8 cellular contexts compared by ENCODE assay signal in genomic region chr11:134255162-134255561, GRCh38. TPM values are rescaled to one million over a fixed set of nuclear protein-coding genes. Genes with fewer than 3 reads are reported as not detected.
A peak's percentile ranks its signal among the peaks of the same experiment; 100 is the strongest.
DNase-seq lines count a peak whose midpoint lies in the region; ATAC-seq, FAIRE-seq and TF ChIP-seq lines count a peak whose summit lies in the region.
"Not testable (repeated sequence)": the region's sequence is repeated elsewhere in the genome, so short reads cannot be mapped to it uniquely, and the experiment has no call there.
"Had no signal": no experiment of that assay in that cellular context is flagged by ENCODE, and none has a peak within 500 bp of the region (broad histone marks: within the 10 kb centered on the region; RNA-seq: fewer than 3 reads in every experiment).

No MANE protein-coding gene starts in this region.

- H3K9me3 ChIP-seq in PC-9 (ENCODE audit: insufficient read depth, low read depth); K562 (replicated peaks; ENCODE audit: control insufficient read depth, insufficient read depth, low read depth, low read length): not testable (repeated sequence)

- peaks cover 46% of the 10 kb centered on the region for H3K36me3 Mint-ChIP-seq in GM23338 (ENCODE audit: low read depth)
- peaks cover 14% of the 10 kb centered on the region for H3K36me3 Mint-ChIP-seq in activated T-cell treated with anti-CD3 and anti-CD28 coated beads, Interleukin-2, amount 50 U/mL, for 4 hours (ENCODE audit: insufficient read depth)
- not testable (repeated sequence) for H3K36me3 Mint-ChIP-seq in activated naive CD4-positive, alpha-beta T cell treated with anti-CD3 and anti-CD28 coated beads, Interleukin-2, amount 50 U/mL, for 24 hours; progenitor cell of endocrine pancreas (ENCODE audit: insufficient read depth)
- peaks cover 7 to 19% (median 9%) of the 10 kb centered on the region in 3 donors for H3K36me3 Mint-ChIP-seq in immature natural killer cell

- not testable (repeated sequence) for H3K9me3 Mint-ChIP-seq in GM23338; activated T-cell treated with anti-CD3 and anti-CD28 coated beads, Interleukin-2, amount 50 U/mL, for 4 hours; activated naive CD4-positive, alpha-beta T cell treated with anti-CD3 and anti-CD28 coated beads, Interleukin-2, amount 50 U/mL, for 24 hours; immature natural killer cell; progenitor cell of endocrine pancreas (ENCODE audit: low read depth)

- POLR2A ChIA-PET in PC-9 (lab: Charles Lee; ENCODE audit: unreplicated experiment); K562 (lab: Yijun Ruan, JAX): not testable (repeated sequence)

- not testable (repeated sequence) for H3F3A ChIP-seq in GM23338 (replicated peaks; ENCODE audit: low read depth); PC-9 (ENCODE audit: insufficient read depth, low read depth)

- H3K4me3 ChIP-seq in GM23338, result peak overlapping the region; percentile 65; the same call in 1 of the 2 replicates
- not testable (repeated sequence) for H3K4me3 ChIP-seq in PC-9, K562

- CTCF ChIA-PET in PC-9 (lab: Charles Lee); K562 (lab: Yijun Ruan, JAX; ENCODE audit: low intra/inter-chr PET ratio): not testable (repeated sequence)

- intact Hi-C loops in PC-9 (cut with micrococcal nuclease; ENCODE audit: unreplicated experiment); K562 (cut with micrococcal nuclease): not testable (repeated sequence)

- FAIRE-seq in K562 (lab: Jason Lieb, UNC), result not testable (repeated sequence)

- TF ChIP-seq CTCF in GM23338 (conservative IDR thresholded peaks at IDR 0.05; ENCODE audit: low read depth in 2 of 2); PC-9 (conservative IDR thresholded peaks at IDR 0.05); K562 (IDR thresholded peaks at IDR 0.05 in 2 of 3, conservative IDR thresholded peaks at IDR 0.05 in 1 of 3; ENCODE audit: insufficient read depth in 2 of 3, low read depth in 1 of 3, low read length in 3 of 3); progenitor cell of endocrine pancreas (IDR thresholded peaks at IDR 0.05; ENCODE audit: unreplicated experiment): not testable (repeated sequence)

- H3K4me1 ChIP-seq in GM23338 (ENCODE audit: insufficient read depth) (peaks cover 24% of the 10 kb centered on the region), PC-9 (replicated peaks; ENCODE audit: insufficient read depth) (peaks cover 15% of the 10 kb centered on the region)
- not testable (repeated sequence) for H3K4me1 ChIP-seq in K562 (replicated peaks in 1 of 2; ENCODE audit: control insufficient read depth in 2 of 2, insufficient read depth in 2 of 2, low read length in 2 of 2)

- H3K27ac Mint-ChIP-seq in GM23338; activated naive CD4-positive, alpha-beta T cell treated with anti-CD3 and anti-CD28 coated beads, Interleukin-2, amount 50 U/mL, for 24 hours; immature natural killer cell; progenitor cell of endocrine pancreas: not testable (repeated sequence)

- not testable (repeated sequence) for H3K9me1 ChIP-seq in K562 (ENCODE audit: control insufficient read depth, insufficient read depth, low read length)

- not testable (repeated sequence) for DNase-seq in GM23338 (ENCODE audit: low spot score); PC-9; activated T-cell treated with anti-CD3 and anti-CD28 coated beads, Interleukin-2, amount 50 U/mL, for 4 hours; K562 (ENCODE audit: extremely low read depth in 1 of 4, low spot score in 3 of 4); immature natural killer cell; progenitor cell of endocrine pancreas (ENCODE audit: low spot score, unreplicated experiment)

- 87% methylated on average over 5 of the region's 5 CpGs for WGBS in K562 (ENCODE audit: insufficient coverage, low coverage, missing lambda C conversion rate)

- not testable (repeated sequence) for H3K9me2 ChIP-seq in GM23338 (ENCODE audit: insufficient read depth); PC-9 (ENCODE audit: insufficient read depth)

- H3K9ac ChIP-seq in K562 (ENCODE audit: insufficient read depth in 1 of 2, low read depth in 2 of 2, low read length in 2 of 2), result not testable (repeated sequence)

- peaks cover 29% of the 10 kb centered on the region for H3K36me3 ChIP-seq in GM23338 (ENCODE audit: insufficient read depth)
- H3K36me3 ChIP-seq in PC-9 (ENCODE audit: low read depth), result not testable (repeated sequence)
- H3K36me3 ChIP-seq in K562 (ENCODE audit: control insufficient read depth, insufficient read depth, low read length), result peaks cover 46% of the 10 kb centered on the region

- not testable (repeated sequence) for ATAC-seq in GM23338; activated T-cell treated with anti-CD3 and anti-CD28 coated beads, Interleukin-2, amount 50 U/mL, for 4 hours; K562

- TSS peak; percentile 21 for BruUV-seq in PC-9 (replicated peaks; lab: Mats Ljungman, UMichigan)
- TSS peak; percentile 55 for BruUV-seq in K562 (replicated peaks; lab: Mats Ljungman, UMichigan)

- not testable (repeated sequence) for H3K27me3 Mint-ChIP-seq in GM23338 (ENCODE audit: insufficient read depth, low read depth, poor library complexity); activated T-cell treated with anti-CD3 and anti-CD28 coated beads, Interleukin-2, amount 50 U/mL, for 4 hours (ENCODE audit: low read depth); activated naive CD4-positive, alpha-beta T cell treated with anti-CD3 and anti-CD28 coated beads, Interleukin-2, amount 50 U/mL, for 24 hours; immature natural killer cell (ENCODE audit: low read depth in 3 of 3); progenitor cell of endocrine pancreas

- not testable (repeated sequence) for H3K27ac ChIP-seq in GM23338 (ENCODE audit: low read depth); PC-9; K562 (ENCODE audit: extremely low read depth, low read depth, low read length)

- peaks cover 18% of the 10 kb centered on the region for H4K20me1 ChIP-seq in GM23338 (replicated peaks; ENCODE audit: insufficient read depth)
- H4K20me1 ChIP-seq in PC-9 (ENCODE audit: insufficient read depth); K562 (replicated peaks; ENCODE audit: control insufficient read depth, insufficient read depth, low read length): not testable (repeated sequence)

- TF ChIP-seq RAD21 in K562 (CRISPR knock-in tag; conservative IDR thresholded peaks at IDR 0.05 in 1 of 2, IDR thresholded peaks at IDR 0.05 in 1 of 2), result not testable (repeated sequence)

- H3K79me2 ChIP-seq in GM23338 (replicated peaks; ENCODE audit: insufficient read depth) (peaks cover 55% of the 10 kb centered on the region), PC-9 (ENCODE audit: low read depth) (peaks cover 18% of the 10 kb centered on the region), K562 (ENCODE audit: control insufficient read depth, insufficient read depth, low read length) (peaks cover 32% of the 10 kb centered on the region)

- not testable (repeated sequence) for H2AFZ ChIP-seq in GM23338; PC-9; K562 (ENCODE audit: low read depth, low read length)

- H3K4me1 Mint-ChIP-seq in GM23338 (peaks cover 26% of the 10 kb centered on the region), immature natural killer cell (peaks cover 23 to 43% of the 10 kb centered on the region in 2 donors), progenitor cell of endocrine pancreas (ENCODE audit: low read depth) (peaks cover 16% of the 10 kb centered on the region)
- H3K4me1 Mint-ChIP-seq in activated T-cell treated with anti-CD3 and anti-CD28 coated beads, Interleukin-2, amount 50 U/mL, for 4 hours (ENCODE audit: low read depth), result peaks cover 28% of the 10 kb centered on the region
- H3K4me1 Mint-ChIP-seq in activated naive CD4-positive, alpha-beta T cell treated with anti-CD3 and anti-CD28 coated beads, Interleukin-2, amount 50 U/mL, for 24 hours, result peaks cover 34% of the 10 kb centered on the region

- TF ChIP-seq POLR2A in K562 (conservative IDR thresholded peaks at IDR 0.05), result peak; percentile 67

- not testable (repeated sequence) for TF ChIP-seq EP300 in K562 (IDR thresholded peaks at IDR 0.05; ENCODE audit: low read length)

- peak overlapping the region; percentile 81 for H3K4me3 Mint-ChIP-seq in GM23338
- peak overlapping the region; percentile 73 for H3K4me3 Mint-ChIP-seq in activated T-cell treated with anti-CD3 and anti-CD28 coated beads, Interleukin-2, amount 50 U/mL, for 4 hours
- peak overlapping the region; percentile 98 for H3K4me3 Mint-ChIP-seq in activated naive CD4-positive, alpha-beta T cell treated with anti-CD3 and anti-CD28 coated beads, Interleukin-2, amount 50 U/mL, for 24 hours
- peak overlapping the region in 3 of 5 donors; percentile 29 to 96 (median 90) for H3K4me3 Mint-ChIP-seq in immature natural killer cell
- H3K4me3 Mint-ChIP-seq in progenitor cell of endocrine pancreas (ENCODE audit: low read depth), result peak overlapping the region; percentile 65

- in situ Hi-C loops in K562 (cut with MboI), result not testable (repeated sequence)

- not testable (repeated sequence) for H3K27me3 ChIP-seq in GM23338 (ENCODE audit: insufficient read depth); PC-9 (ENCODE audit: insufficient read depth, low read depth); K562 (ENCODE audit: control insufficient read depth in 2 of 2, insufficient read depth in 2 of 2, low read length in 2 of 2)

- H3K4me2 ChIP-seq in GM23338 (peak overlapping the region; percentile 94), PC-9 (peak overlapping the region; percentile 96; the same call in 1 of the 2 replicates)
- H3K4me2 ChIP-seq in K562 (ENCODE audit: insufficient read depth, low read length), result not testable (repeated sequence)

RNA-seq across cellular contexts. Expression of gene ACAD8, which starts 1.8 kb away (rescaled TPM):
- total RNA-seq in GM23338 (2014; rRNA removed; shearing (Covaris generic)), result 62.3 and 65.4 TPM in 2 replicates
- polyA plus RNA-seq in GM23338 (2016; fragmentation: Nextera tagmentation; extraction: Ambion mirVana), result 42.8 and 43.2 TPM in 2 replicates
- total RNA-seq in PC-9 (2021), result 16.1 and 17.2 TPM in 2 replicates
- 10 to 100 TPM; 18.2 to 19.0 (median 18.4) TPM for total RNA-seq in activated T-cell treated with anti-CD3 and anti-CD28 coated beads, Interleukin-2, amount 50 U/mL, for 4 hours
- total RNA-seq in K562 (2011; cell fraction: chromatin; rRNA removed; ENCODE audit: low replicate concordance), result 132 and 161 TPM in 2 replicates
- 66.5 and 78.0 TPM in 2 replicates for total RNA-seq in K562 (2011; cell fraction: nucleolus; rRNA removed)
- 105 and 118 TPM in 2 replicates for total RNA-seq in K562 (2011; cell fraction: nucleoplasm; rRNA removed)
- 17.7 and 22.5 TPM in 2 replicates for total RNA-seq in K562 (2014; rRNA removed)
- 19.6 and 20.1 TPM in 2 replicates for total RNA-seq in K562 (2014; rRNA removed; fragmentation: Illumina TruSeq; extraction: Trizol)
- 16.3 and 18.1 TPM in 2 replicates for total RNA-seq in K562 (2015; rRNA removed; fragmentation: Illumina TruSeq; extraction: Trizol)
- total RNA-seq in K562 (2021), result 20.2 and 23.5 TPM in 2 replicates
- polyA plus RNA-seq in K562 (2011; rRNA removed), result 21.1 and 31.6 TPM in 2 replicates
- 14.1 and 16.0 TPM in 2 replicates for polyA plus RNA-seq in K562 (2011; cell fraction: cytosol; rRNA removed)
- 118 and 168 TPM in 2 replicates for polyA plus RNA-seq in K562 (2011; cell fraction: nucleus; rRNA removed)
- polyA plus RNA-seq in K562 (2012), result 16.8 and 23.4 TPM in 2 replicates
- 17.8 and 20.7 TPM in 2 replicates for polyA plus RNA-seq in K562 (2014; fragmentation: Illumina TruSeq; extraction: Trizol)
- 10 to 100 TPM in 1 of 2 experiments, 1 to 10 TPM in 1; 6.5 to 11.5 TPM for polyA plus RNA-seq in K562 (2014; fragmentation: Nextera tagmentation; extraction: Ambion mirVana)
- 34.0 and 34.1 TPM in 2 replicates for polyA plus RNA-seq in K562 (2014; rRNA removed)
- polyA minus RNA-seq in K562 (2011; rRNA and poly(A)+ RNA removed), result 14.4 and 24.6 TPM in 2 replicates
- 5.9 and 9.4 TPM in 2 replicates for polyA minus RNA-seq in K562 (2011; cell fraction: cytosol; rRNA and poly(A)+ RNA removed)
- 38.9 and 43.2 TPM in 2 replicates for polyA minus RNA-seq in K562 (2011; cell fraction: nucleus; rRNA and poly(A)+ RNA removed)
- polyA plus RNA-seq in immature natural killer cell, result 10 to 100 TPM; 16.3 to 34.4 (median 22.7) TPM
- 35.9 and 37.6 TPM in 2 replicates for total RNA-seq in progenitor cell of endocrine pancreas

RNA-seq across cellular contexts. Expression of gene THYN1, which starts 2.0 kb away (rescaled TPM):
- 91.0 and 116 TPM in 2 replicates for total RNA-seq in GM23338 (2014; rRNA removed; shearing (Covaris generic))
- polyA plus RNA-seq in GM23338 (2016; fragmentation: Nextera tagmentation; extraction: Ambion mirVana), result 183 and 216 TPM in 2 replicates
- 29.8 and 41.2 TPM in 2 replicates for total RNA-seq in PC-9 (2021)
- 10 to 100 TPM; 37.7 to 49.0 (median 43.3) TPM for total RNA-seq in activated T-cell treated with anti-CD3 and anti-CD28 coated beads, Interleukin-2, amount 50 U/mL, for 4 hours
- 26.3 and 28.8 TPM in 2 replicates for total RNA-seq in K562 (2011; cell fraction: chromatin; rRNA removed; ENCODE audit: low replicate concordance)
- total RNA-seq in K562 (2011; cell fraction: nucleolus; rRNA removed), result 18.2 and 18.9 TPM in 2 replicates
- total RNA-seq in K562 (2011; cell fraction: nucleoplasm; rRNA removed), result 23.1 and 24.7 TPM in 2 replicates
- total RNA-seq in K562 (2014; rRNA removed), result 68.3 and 79.8 TPM in 2 replicates
- 104 and 113 TPM in 2 replicates for total RNA-seq in K562 (2014; rRNA removed; fragmentation: Illumina TruSeq; extraction: Trizol)
- total RNA-seq in K562 (2015; rRNA removed; fragmentation: Illumina TruSeq; extraction: Trizol), result 103 and 106 TPM in 2 replicates
- total RNA-seq in K562 (2021), result 54.9 and 56.2 TPM in 2 replicates
- polyA plus RNA-seq in K562 (2011; rRNA removed), result 58.0 and 93.7 TPM in 2 replicates
- polyA plus RNA-seq in K562 (2011; cell fraction: cytosol; rRNA removed), result 41.1 and 45.2 TPM in 2 replicates
- 59.7 and 73.2 TPM in 2 replicates for polyA plus RNA-seq in K562 (2011; cell fraction: nucleus; rRNA removed)
- polyA plus RNA-seq in K562 (2012), result 63.3 and 76.8 TPM in 2 replicates
- 100 and 124 TPM in 2 replicates for polyA plus RNA-seq in K562 (2014; fragmentation: Illumina TruSeq; extraction: Trizol)
- 100 to 1,000 TPM; 229 to 279 TPM for polyA plus RNA-seq in K562 (2014; fragmentation: Nextera tagmentation; extraction: Ambion mirVana)
- 80.1 and 80.4 TPM in 2 replicates for polyA plus RNA-seq in K562 (2014; rRNA removed)
- polyA minus RNA-seq in K562 (2011; rRNA and poly(A)+ RNA removed), result 64.3 and 99.7 TPM in 2 replicates
- 26.5 and 40.5 TPM in 2 replicates for polyA minus RNA-seq in K562 (2011; cell fraction: cytosol; rRNA and poly(A)+ RNA removed)
- polyA minus RNA-seq in K562 (2011; cell fraction: nucleus; rRNA and poly(A)+ RNA removed), result 13.3 and 25.0 TPM in 2 replicates
- 100 to 1,000 TPM in 2 of 3 donors, 10 to 100 TPM in 1; 92.7 to 116 (median 106) TPM for polyA plus RNA-seq in immature natural killer cell
- 69.6 and 70.5 TPM in 2 replicates for total RNA-seq in progenitor cell of endocrine pancreas

RNA-seq across cellular contexts. Expression of gene GLB1L3, which starts 21.0 kb away (rescaled TPM):
- 33.1 and 35.9 TPM in 2 replicates for total RNA-seq in GM23338 (2014; rRNA removed; shearing (Covaris generic))
- polyA plus RNA-seq in GM23338 (2016; fragmentation: Nextera tagmentation; extraction: Ambion mirVana) (27.1 and 28.8 TPM in 2 replicates), K562 (2011; rRNA removed) (0.08 and 0.67 TPM in 2 replicates), K562 (2014; fragmentation: Illumina TruSeq; extraction: Trizol) (0.40 and 0.59 TPM in 2 replicates), K562 (2014; fragmentation: Nextera tagmentation; extraction: Ambion mirVana) (under 1 TPM; 0.18 to 0.30 TPM), K562 (2014; rRNA removed) (0.49 and 0.59 TPM in 2 replicates), immature natural killer cell (not detected)
- total RNA-seq in PC-9 (2021) (not detected in 2 replicates), K562 (2014; rRNA removed) (0.20 and 3.3 TPM in 2 replicates), K562 (2014; rRNA removed; fragmentation: Illumina TruSeq; extraction: Trizol) (0.51 and 1.3 TPM in 2 replicates), K562 (2015; rRNA removed; fragmentation: Illumina TruSeq; extraction: Trizol) (0.43 and 0.72 TPM in 2 replicates), K562 (2021) (0.27 and 0.36 TPM in 2 replicates), progenitor cell of endocrine pancreas (not detected in 2 replicates)
- total RNA-seq in activated T-cell treated with anti-CD3 and anti-CD28 coated beads, Interleukin-2, amount 50 U/mL, for 4 hours, result 1 to 10 TPM; 2.2 to 2.9 (median 2.5) TPM
- total RNA-seq in K562 (2011; cell fraction: chromatin; rRNA removed; ENCODE audit: low replicate concordance), result 2.1 and 2.8 TPM in 2 replicates
- 0.67 and 1.6 TPM in 2 replicates for total RNA-seq in K562 (2011; cell fraction: nucleolus; rRNA removed)
- 0.88 and 2.4 TPM in 2 replicates for total RNA-seq in K562 (2011; cell fraction: nucleoplasm; rRNA removed)
- polyA plus RNA-seq in K562 (2011; cell fraction: cytosol; rRNA removed), result 0.06 and 0.55 TPM in 2 replicates
- 0.29 and 3.6 TPM in 2 replicates for polyA plus RNA-seq in K562 (2011; cell fraction: nucleus; rRNA removed)
- polyA plus RNA-seq in K562 (2012), result 0.36 and 0.54 TPM in 2 replicates
- 0.09 and 0.35 TPM in 2 replicates for polyA minus RNA-seq in K562 (2011; rRNA and poly(A)+ RNA removed)
- polyA minus RNA-seq in K562 (2011; cell fraction: cytosol; rRNA and poly(A)+ RNA removed), result not detected in 2 replicates
- 0.11 and 1.3 TPM in 2 replicates for polyA minus RNA-seq in K562 (2011; cell fraction: nucleus; rRNA and poly(A)+ RNA removed)
- polyA plus RNA-seq: SK-N-SH had no signal

RNA-seq across cellular contexts. Expression of gene VPS26B, which starts 30.7 kb away (rescaled TPM):
- 29.1 and 30.3 TPM in 2 replicates for total RNA-seq in GM23338 (2014; rRNA removed; shearing (Covaris generic))
- polyA plus RNA-seq in GM23338 (2016; fragmentation: Nextera tagmentation; extraction: Ambion mirVana), result 9.2 and 10.1 TPM in 2 replicates
- total RNA-seq in PC-9 (2021), result 28.6 and 28.8 TPM in 2 replicates
- total RNA-seq in activated T-cell treated with anti-CD3 and anti-CD28 coated beads, Interleukin-2, amount 50 U/mL, for 4 hours, result 10 to 100 TPM; 30.4 to 33.5 (median 32.8) TPM
- 89.1 and 102 TPM in 2 replicates for total RNA-seq in K562 (2011; cell fraction: chromatin; rRNA removed; ENCODE audit: low replicate concordance)
- total RNA-seq in K562 (2011; cell fraction: nucleolus; rRNA removed), result 45.5 and 52.4 TPM in 2 replicates
- total RNA-seq in K562 (2011; cell fraction: nucleoplasm; rRNA removed), result 66.4 and 92.1 TPM in 2 replicates
- 25.0 and 33.0 TPM in 2 replicates for total RNA-seq in K562 (2014; rRNA removed)
- 19.3 and 22.4 TPM in 2 replicates for total RNA-seq in K562 (2014; rRNA removed; fragmentation: Illumina TruSeq; extraction: Trizol)
- total RNA-seq in K562 (2015; rRNA removed; fragmentation: Illumina TruSeq; extraction: Trizol), result 26.8 and 27.4 TPM in 2 replicates
- 35.4 and 35.7 TPM in 2 replicates for total RNA-seq in K562 (2021)
- polyA plus RNA-seq in K562 (2011; rRNA removed), result 31.1 and 43.3 TPM in 2 replicates
- polyA plus RNA-seq in K562 (2011; cell fraction: cytosol; rRNA removed), result 24.6 and 33.1 TPM in 2 replicates
- polyA plus RNA-seq in K562 (2011; cell fraction: nucleus; rRNA removed), result 75.7 and 97.6 TPM in 2 replicates
- 29.7 and 43.3 TPM in 2 replicates for polyA plus RNA-seq in K562 (2012)
- 34.5 and 34.8 TPM in 2 replicates for polyA plus RNA-seq in K562 (2014; fragmentation: Illumina TruSeq; extraction: Trizol)
- polyA plus RNA-seq in K562 (2014; fragmentation: Nextera tagmentation; extraction: Ambion mirVana), result 1 to 10 TPM; 3.5 to 4.6 TPM
- polyA plus RNA-seq in K562 (2014; rRNA removed), result 26.2 and 27.5 TPM in 2 replicates
- polyA minus RNA-seq in K562 (2011; rRNA and poly(A)+ RNA removed), result 37.3 and 53.1 TPM in 2 replicates
- polyA minus RNA-seq in K562 (2011; cell fraction: cytosol; rRNA and poly(A)+ RNA removed), result 16.9 and 28.7 TPM in 2 replicates
- polyA minus RNA-seq in K562 (2011; cell fraction: nucleus; rRNA and poly(A)+ RNA removed), result 30.3 and 33.9 TPM in 2 replicates
- polyA plus RNA-seq in immature natural killer cell, result 100 to 1,000 TPM in 1 of 3 donors, 10 to 100 TPM in 2; 76.2 to 110 (median 78.1) TPM
- 39.5 and 39.6 TPM in 2 replicates for total RNA-seq in progenitor cell of endocrine pancreas

RNA-seq across cellular contexts. Expression of gene NCAPD3, which starts 31.4 kb away (rescaled TPM):
- 48.9 and 49.8 TPM in 2 replicates for total RNA-seq in GM23338 (2014; rRNA removed; shearing (Covaris generic))
- polyA plus RNA-seq in GM23338 (2016; fragmentation: Nextera tagmentation; extraction: Ambion mirVana), result 32.1 and 37.1 TPM in 2 replicates
- 40.6 and 49.6 TPM in 2 replicates for total RNA-seq in PC-9 (2021)
- 10 to 100 TPM; 54.1 to 67.2 (median 56.8) TPM for total RNA-seq in activated T-cell treated with anti-CD3 and anti-CD28 coated beads, Interleukin-2, amount 50 U/mL, for 4 hours
- total RNA-seq in K562 (2011; cell fraction: chromatin; rRNA removed; ENCODE audit: low replicate concordance), result 161 and 213 TPM in 2 replicates
- 96.2 and 111 TPM in 2 replicates for total RNA-seq in K562 (2011; cell fraction: nucleolus; rRNA removed)
- 111 and 112 TPM in 2 replicates for total RNA-seq in K562 (2011; cell fraction: nucleoplasm; rRNA removed)
- total RNA-seq in K562 (2014; rRNA removed), result 44.7 and 63.0 TPM in 2 replicates
- total RNA-seq in K562 (2014; rRNA removed; fragmentation: Illumina TruSeq; extraction: Trizol), result 58.4 and 58.6 TPM in 2 replicates
- 59.1 and 61.1 TPM in 2 replicates for total RNA-seq in K562 (2015; rRNA removed; fragmentation: Illumina TruSeq; extraction: Trizol)
- total RNA-seq in K562 (2021), result 76.4 and 76.5 TPM in 2 replicates
- 50.8 and 80.6 TPM in 2 replicates for polyA plus RNA-seq in K562 (2011; rRNA removed)
- polyA plus RNA-seq in K562 (2011; cell fraction: cytosol; rRNA removed), result 45.0 and 66.4 TPM in 2 replicates
- 107 and 166 TPM in 2 replicates for polyA plus RNA-seq in K562 (2011; cell fraction: nucleus; rRNA removed)
- 43.1 and 54.7 TPM in 2 replicates for polyA plus RNA-seq in K562 (2012)
- polyA plus RNA-seq in K562 (2014; fragmentation: Illumina TruSeq; extraction: Trizol), result 60.4 and 68.3 TPM in 2 replicates
- polyA plus RNA-seq in K562 (2014; fragmentation: Nextera tagmentation; extraction: Ambion mirVana), result 10 to 100 TPM; 23.6 to 39.8 TPM
- 57.8 and 61.7 TPM in 2 replicates for polyA plus RNA-seq in K562 (2014; rRNA removed)
- 76.1 and 138 TPM in 2 replicates for polyA minus RNA-seq in K562 (2011; rRNA and poly(A)+ RNA removed)
- polyA minus RNA-seq in K562 (2011; cell fraction: cytosol; rRNA and poly(A)+ RNA removed), result 39.0 and 61.6 TPM in 2 replicates
- polyA minus RNA-seq in K562 (2011; cell fraction: nucleus; rRNA and poly(A)+ RNA removed), result 69.3 and 81.5 TPM in 2 replicates
- polyA plus RNA-seq in immature natural killer cell, result 10 to 100 TPM in 2 of 3 donors, 1 to 10 TPM in 1; 6.9 to 16.7 (median 11.4) TPM
- 30.0 and 30.9 TPM in 2 replicates for total RNA-seq in progenitor cell of endocrine pancreas
